ENCODE assay signal across 2 cellular contexts in genomic region chr6:148771212-148771601, GRCh38.
TF ChIP-seq lines count a peak whose summit lies in the region.

No MANE protein-coding gene starts in this region.

TF ChIP-seq in H1, 55 proteins besides CTCF, POLR2A, EP300 and RAD21:
- TF ChIP-seq EZH2 (IDR thresholded peaks at IDR 0.05; ENCODE audit: low read depth, low read length, severe bottlenecking) = no peak
- no peak for TF ChIP-seq KDM5A (IDR thresholded peaks at IDR 0.05; ENCODE audit: low read length)
- TF ChIP-seq SP2 (IDR thresholded peaks at IDR 0.05; ENCODE audit: low read length) = no peak
- TF ChIP-seq MAX (IDR thresholded peaks at IDR 0.05) = no peak
- TF ChIP-seq SIRT6 (IDR thresholded peaks at IDR 0.05; ENCODE audit: low read length) = no peak

TF ChIP-seq in GM23338, 12 proteins besides CTCF, POLR2A, EP300 and RAD21:
- no peak for TF ChIP-seq EZH2phosphoT487 (IDR thresholded peaks at IDR 0.05; ENCODE audit: unreplicated experiment)
TF ChIP-seq in GM23338: peak in this region for 0.
